In genomic region chr21:33674226-33674625, GRCh38 we compare ENCODE assay signal across 20 cellular contexts. TPM values are rescaled to one million over a fixed set of nuclear protein-coding genes. Genes with fewer than 3 reads are reported as not detected.
A peak's percentile ranks its signal among the peaks of the same experiment; 100 is the strongest.
DNase-seq lines count a peak whose midpoint lies in the region; ATAC-seq and TF ChIP-seq lines count a peak whose summit lies in the region.
"Had no signal": no experiment of that assay in that cellular context is flagged by ENCODE, and none has a peak within 500 bp of the region (broad histone marks: within the 10 kb centered on the region; RNA-seq: fewer than 3 reads in every experiment).

No MANE protein-coding gene starts in this region.

- no peak overlapping the region for H3K4me3 Mint-ChIP-seq in brain
- H3K4me3 Mint-ChIP-seq in progenitor cell of endocrine pancreas (ENCODE audit: low read depth), result no peak overlapping the region
- H3K4me3 Mint-ChIP-seq: CD4-positive, CD25-positive, alpha-beta regulatory T cell had no signal

- TF ChIP-seq CTCF in brain (conservative IDR thresholded peaks at IDR 0.05) (no peak), progenitor cell of endocrine pancreas (IDR thresholded peaks at IDR 0.05; ENCODE audit: unreplicated experiment) (no peak)

- DNase-seq in Ammon's horn (ENCODE audit: low spot score), result peak; percentile 63
- DNase-seq in medulla oblongata (ENCODE audit: extremely low spot score), result peak; percentile 74
- DNase-seq in progenitor cell of endocrine pancreas (ENCODE audit: low spot score, unreplicated experiment), result no peak
- DNase-seq in NCI-H1092 (lab: John Stamatoyannopoulos, UW), result no peak
- no peak for DNase-seq in stimulated activated CD4-positive, alpha-beta T cell treated with anti-CD3 and anti-CD28 coated beads, Interleukin-12 subunit alpha, Interleukin-12 subunit beta, amount 100 ng/mL, for 4 hours
- DNase-seq: 8988T; ACHN; CD4-positive, CD25-positive, alpha-beta regulatory T cell; DMS153; DND-41; NCI-H1092 treated with DMSO at 0.1 percent for 48 hours; NCI-H1436; NCI-H187; NCI-H2081 treated with DMSO at 0.1 percent for 48 hours; NCI-H2171; NCI-H226; NCI-H510A; SJCRH30 had no signal

- H3K27me3 Mint-ChIP-seq in brain (no peaks in the 10 kb centered on the region), progenitor cell of endocrine pancreas (no peaks in the 10 kb centered on the region)

- H3K27ac Mint-ChIP-seq in brain (peak overlapping the region in 3 of 5 experiments; percentile 58 to 73 (median 58)), progenitor cell of endocrine pancreas (peak overlapping the region; percentile 88)
- H3K27ac Mint-ChIP-seq: CD4-positive, CD25-positive, alpha-beta regulatory T cell had no signal

- H3K36me3 Mint-ChIP-seq in brain, result peaks cover 44% of the 10 kb centered on the region
- H3K36me3 Mint-ChIP-seq in progenitor cell of endocrine pancreas (ENCODE audit: insufficient read depth), result peaks cover 6% of the 10 kb centered on the region
- H3K36me3 Mint-ChIP-seq: CD4-positive, CD25-positive, alpha-beta regulatory T cell had no signal

- no peak for ATAC-seq in HG03196 (IDR thresholded peaks at IDR 0.05; ENCODE audit: unreplicated experiment)

- H3K9me3 Mint-ChIP-seq in brain (peaks cover 0 to 7% (median 0%) of the 10 kb centered on the region in 5 experiments), progenitor cell of endocrine pancreas (ENCODE audit: low read depth) (no peaks in the 10 kb centered on the region)

- peaks cover 41% of the 10 kb centered on the region for H3K4me1 Mint-ChIP-seq in brain
- H3K4me1 Mint-ChIP-seq in progenitor cell of endocrine pancreas (ENCODE audit: low read depth), result peaks cover 41% of the 10 kb centered on the region
- H3K4me1 Mint-ChIP-seq: CD4-positive, CD25-positive, alpha-beta regulatory T cell had no signal

RNA-seq across cellular contexts. Expression of gene ITSN1, which starts 31.9 kb away (rescaled TPM):
- polyA plus RNA-seq in brain (ENCODE audit: insufficient read depth, low read depth, low replicate concordance), result 17.8 TPM
- 112 and 116 TPM in 2 replicates for total RNA-seq in progenitor cell of endocrine pancreas

RNA-seq across cellular contexts. Expression of gene CRYZL1, which starts 32.7 kb away (rescaled TPM):
- polyA plus RNA-seq in brain (ENCODE audit: insufficient read depth, low read depth, low replicate concordance), result 21.3 TPM
- 39.9 and 42.8 TPM in 2 replicates for total RNA-seq in progenitor cell of endocrine pancreas

Comparison
In these comparisons a context has a peak if more than half of its experiments do, and no peak if none do; other contexts are left out.
1. DNase-seq: peak in Ammon's horn (single experiment) and medulla oblongata (single experiment); none in progenitor cell of endocrine pancreas (single experiment), NCI-H1092 (single experiment) and stimulated activated CD4-positive, alpha-beta T cell treated with anti-CD3 and anti-CD28 coated beads, Interleukin-12 subunit alpha, Interleukin-12 subunit beta, amount 100 ng/mL, for 4 hours (single experiment).